ENCODE assay signal across 21 cellular contexts in the genomic region with DNA sequence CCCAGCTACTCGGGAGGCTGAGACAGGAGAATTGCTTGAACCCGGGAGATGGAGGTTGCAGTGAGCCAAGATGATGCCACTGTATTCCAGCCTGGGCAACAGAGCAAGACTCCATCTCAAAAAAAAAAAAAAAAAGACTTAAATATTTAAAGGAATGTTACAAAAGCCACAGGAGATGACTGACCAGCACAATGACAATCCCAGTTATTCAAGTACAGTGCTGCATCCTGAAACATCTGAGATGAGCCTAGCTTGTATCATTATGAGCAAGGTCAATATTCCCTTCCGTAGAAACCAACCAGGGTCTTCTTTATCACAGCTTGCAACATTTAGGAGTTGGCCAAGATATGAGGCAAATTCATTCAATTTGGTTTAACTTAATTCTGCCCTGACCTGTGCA.
"Had no signal": no experiment of that assay in that cellular context is flagged by ENCODE, and none has a peak within 500 bp of the region (broad histone marks: within the 10 kb centered on the region; RNA-seq: fewer than 3 reads in every experiment).

No MANE protein-coding gene starts in this region.

- H3K36me3 ChIP-seq: gastrocnemius medialis, heart right ventricle, left lung, lower lobe of right lung had no signal

- H3K27ac ChIP-seq: coronary artery, epithelial cell of prostate, esophagus squamous epithelium, gastrocnemius medialis, heart right ventricle, left lung, lower lobe of right lung had no signal

- H3K4me1 ChIP-seq: gastrocnemius medialis had no signal

- ATAC-seq: effector memory CD8-positive, alpha-beta T cell; esophagus mucosa; gastrocnemius medialis; heart right ventricle; left cardiac atrium; left lung; left ventricle myocardium superior; lower lobe of right lung; mucosa of descending colon had no signal

- H3K27me3 ChIP-seq: esophagus squamous epithelium, gastrocnemius medialis, heart right ventricle, left lung had no signal

- DNase-seq: effector CD8-positive, alpha-beta T cell; effector memory CD8-positive, alpha-beta T cell; endodermal cell; erythroblast; esophagus squamous epithelium; foreskin fibroblast; foreskin melanocyte; gastrocnemius medialis; glutamatergic neuron; heart right ventricle; hippocampal formation; left cardiac atrium; left lung; left ventricle myocardium superior; lower lobe of right lung; mesenchymal stem cell; mucosa of descending colon; naive B cell had no signal

- H3K4me3 ChIP-seq: coronary artery, esophagus squamous epithelium, gastrocnemius medialis, heart right ventricle, left lung, lower lobe of right lung, mucosa of descending colon had no signal

- H3K9me3 ChIP-seq: esophagus squamous epithelium, gastrocnemius medialis, heart right ventricle, left lung, lower lobe of right lung, mucosa of descending colon had no signal
